Comparison of ENCODE assay signal across 24 cellular contexts in the genomic region with DNA sequence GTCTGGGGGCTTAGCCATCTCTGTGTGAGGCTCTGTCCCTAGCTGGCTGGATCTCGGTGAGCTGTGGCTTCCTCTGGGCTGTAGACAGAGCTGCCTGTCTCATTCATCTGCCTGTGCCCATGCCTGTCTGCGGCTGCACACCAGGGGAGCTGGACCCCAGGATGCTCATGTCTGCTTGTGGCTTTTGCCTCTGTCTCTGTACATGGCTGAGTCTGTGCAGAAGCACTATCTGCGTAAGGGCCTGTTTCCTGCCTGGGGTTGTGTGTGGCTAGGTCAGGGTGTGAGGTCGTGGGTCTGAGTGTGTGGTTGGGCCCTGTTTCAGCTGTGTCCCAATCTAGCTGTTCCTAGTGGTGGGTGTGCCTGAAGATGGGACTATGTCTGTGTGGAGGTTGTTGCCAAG.
"Had no signal": no experiment of that assay in that cellular context is flagged by ENCODE, and none has a peak within 500 bp of the region (broad histone marks: within the 10 kb centered on the region; RNA-seq: fewer than 3 reads in every experiment).

No MANE protein-coding gene starts in this region.

- ATAC-seq: gastrocnemius medialis, left cardiac atrium, psoas muscle, right lobe of liver had no signal

- H3K9me3 Mint-ChIP-seq: mesothelial cell of epicardium, nephron, type B pancreatic cell had no signal

- H3K4me1 ChIP-seq: esophagus muscularis mucosa, gastrocnemius medialis, heart right ventricle, left ventricle myocardium inferior, lower lobe of right lung, parathyroid adenoma, psoas muscle, right lobe of liver, spleen, suprapubic skin, thyroid gland had no signal

- H3K9ac ChIP-seq: parathyroid adenoma had no signal

- H3K36me3 ChIP-seq: esophagus muscularis mucosa, gastrocnemius medialis, heart right ventricle, left ventricle myocardium inferior, lower lobe of right lung, right lobe of liver, spleen, suprapubic skin, thyroid gland had no signal

- FAIRE-seq: kidney had no signal

- H3K4me3 ChIP-seq: esophagus muscularis mucosa, gastrocnemius medialis, heart right ventricle, left ventricle myocardium inferior, lower lobe of right lung, psoas muscle, right lobe of liver, spleen, suprapubic skin, thyroid gland had no signal

- H3K4me3 Mint-ChIP-seq: memory B cell, mesothelial cell of epicardium, nephron, type B pancreatic cell had no signal

- H3K79me2 ChIP-seq: parathyroid adenoma had no signal

- H3K36me3 Mint-ChIP-seq: memory B cell, mesothelial cell of epicardium, type B pancreatic cell had no signal

- DNase-seq: effector memory CD4-positive, alpha-beta T cell; gastrocnemius medialis; heart right ventricle; kidney; left cardiac atrium; left ventricle myocardium inferior; lower lobe of right lung; psoas muscle; retina; right lobe of liver; spleen; stimulated activated CD4-positive, alpha-beta T cell treated with anti-CD3 and anti-CD28 coated beads, Interleukin-15, amount 100 ng/mL, for 24 hours; stimulated activated CD4-positive, alpha-beta T cell treated with anti-CD3 and anti-CD28 coated beads, Interleukin-1b, Interleukin-23, amount 100 ng/mL, for 48 hours; stimulated activated CD4-positive, alpha-beta T cell treated with anti-CD3 and anti-CD28 coated beads, Interleukin-4, amount 100 ng/mL, for 24 hours; stimulated activated naive CD4-positive, alpha-beta T cell; thyroid gland had no signal

- H2AFZ ChIP-seq: parathyroid adenoma had no signal

- H3K27ac Mint-ChIP-seq: memory B cell, mesothelial cell of epicardium, nephron, type B pancreatic cell had no signal

- H3K4me1 Mint-ChIP-seq: memory B cell, mesothelial cell of epicardium, nephron had no signal

- H3K27me3 ChIP-seq: gastrocnemius medialis, right lobe of liver, thyroid gland had no signal

- H3K27ac ChIP-seq: epithelial cell of prostate, esophagus muscularis mucosa, gastrocnemius medialis, heart right ventricle, left ventricle myocardium inferior, lower lobe of right lung, parathyroid adenoma, psoas muscle, right lobe of liver, spleen, suprapubic skin, thyroid gland had no signal

- H3K9me3 ChIP-seq: esophagus muscularis mucosa, gastrocnemius medialis, heart right ventricle, left ventricle myocardium inferior, lower lobe of right lung, psoas muscle, right lobe of liver, spleen, suprapubic skin, thyroid gland had no signal
